29 cellular contexts compared by ENCODE assay signal in genomic region chr5:89991592-89991991, GRCh38.
"Had no signal": no experiment of that assay in that cellular context is flagged by ENCODE, and none has a peak within 500 bp of the region (broad histone marks: within the 10 kb centered on the region; RNA-seq: fewer than 3 reads in every experiment).

No MANE protein-coding gene starts in this region.

- H3K4me2 ChIP-seq: smooth muscle cell had no signal

- H3K27me3 ChIP-seq: adrenal gland, body of pancreas, esophagus squamous epithelium, heart right ventricle, right atrium auricular region, stomach, thyroid gland had no signal

- ATAC-seq: body of pancreas; heart right ventricle; natural killer cell; stimulated activated memory B cell treated with anti-CD40 and anti-IgM and Interleukin-4, amounts not matched to agents 10 μg/mL and 1 μg/mL and 100 μg/mL, for 72 hours had no signal

- DNase-seq: activated CD4-positive, alpha-beta T cell treated with anti-CD3 and anti-CD28 coated beads for 4 hours; activated CD4-positive, alpha-beta T cell treated with anti-CD3 and anti-CD28 coated beads, Interleukin-2, amount 50 U/mL, for 4 hours; activated CD4-positive, CD25-positive, alpha-beta regulatory T cell; activated CD8-positive, alpha-beta memory T cell treated with anti-CD3 and anti-CD28 coated beads for 24 hours; activated CD8-positive, alpha-beta memory T cell treated with anti-CD3 and anti-CD28 coated beads, Interleukin-2, amount 50 U/mL, for 4 hours; activated effector memory CD4-positive, alpha-beta T cell treated with anti-CD3 and anti-CD28 coated beads, Interleukin-2, amount 50 U/mL, for 16 hours; activated naive CD4-positive, alpha-beta T cell treated with anti-CD3 and anti-CD28 coated beads for 36 hours; activated naive CD8-positive, alpha-beta T cell treated with anti-CD3 and anti-CD28 coated beads for 36 hours; activated T-cell treated with anti-CD3 and anti-CD28 coated beads, Interleukin-2, amount 50 U/mL, for 1 hour; adrenal gland; aorta; body of pancreas; dermis blood vessel endothelial cell; effector CD4-positive, alpha-beta T cell; esophagus squamous epithelium; foreskin melanocyte; heart right ventricle; left ventricle myocardium inferior; mesendoderm; natural killer cell; stimulated activated CD4-positive, alpha-beta T cell treated with anti-CD3 and anti-CD28 coated beads, Interleukin-1b, Interleukin-23, amount 100 ng/mL, for 48 hours; stimulated activated CD4-positive, alpha-beta T cell treated with anti-CD3 and anti-CD28 coated beads, Interleukin-4, amount 100 ng/mL, for 4 hours; stimulated activated CD8-positive, alpha-beta memory T cell treated with anti-CD3 and anti-CD28 coated beads, Interleukin-4, amount 100 ng/mL, for 48 hours; stomach; thyroid gland had no signal

- H3K4me1 ChIP-seq: adrenal gland, body of pancreas, thyroid gland had no signal

- H3K9me3 ChIP-seq: adrenal gland, body of pancreas, esophagus squamous epithelium, heart right ventricle, left ventricle myocardium inferior, right atrium auricular region, stomach, thyroid gland had no signal

- H3K27ac ChIP-seq: adrenal gland, body of pancreas, esophagus squamous epithelium, right atrium auricular region, stomach, thyroid gland had no signal

- H3K4me3 ChIP-seq: adrenal gland, body of pancreas, esophagus squamous epithelium, heart right ventricle, left ventricle myocardium inferior, lung, right atrium auricular region, smooth muscle cell, stomach, thyroid gland had no signal

- H3K36me3 ChIP-seq: adrenal gland, esophagus squamous epithelium, heart right ventricle, left ventricle myocardium inferior, right atrium auricular region, stomach, thyroid gland had no signal
